ENCODE assay signal across 29 cellular contexts in the genomic region with DNA sequence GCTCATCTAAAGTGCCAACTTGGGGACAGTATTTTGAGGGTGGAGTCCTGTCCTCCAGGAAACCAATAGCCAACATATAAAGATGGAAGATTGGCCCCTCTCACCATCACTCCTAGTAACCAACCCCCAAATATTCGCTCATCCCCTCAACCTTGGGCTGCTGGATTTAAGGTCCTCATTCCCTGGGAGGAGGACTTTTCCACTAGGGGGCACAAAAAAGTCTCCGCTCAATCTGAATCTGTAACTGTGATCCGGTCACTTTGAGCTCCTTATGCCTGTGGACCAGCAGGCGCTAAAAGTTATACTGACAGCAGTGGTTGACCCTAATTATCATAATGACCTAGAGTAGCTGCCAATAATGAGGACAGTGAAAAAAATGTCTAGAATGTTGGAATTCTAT. TPM values are rescaled to one million over a fixed set of nuclear protein-coding genes. Genes with fewer than 3 reads are reported as not detected.
A peak's percentile ranks its signal among the peaks of the same experiment; 100 is the strongest.
DNase-seq lines count a peak whose midpoint lies in the region; ATAC-seq, FAIRE-seq and TF ChIP-seq lines count a peak whose summit lies in the region.
"Had no signal": no experiment of that assay in that cellular context is flagged by ENCODE, and none has a peak within 500 bp of the region (broad histone marks: within the 10 kb centered on the region; RNA-seq: fewer than 3 reads in every experiment).

No MANE protein-coding gene starts in this region.

- intact Hi-C loops in Panc1 (cut with micrococcal nuclease; ENCODE audit: unreplicated experiment), result no loop called here
- intact Hi-C loops in MCF 10A (cut with micrococcal nuclease), result no loop called here

- no peaks in the 10 kb centered on the region for H3K79me1 ChIP-seq in H1 (ENCODE audit: low read depth, low read length)

- H3K4ac ChIP-seq in H1 (replicated peaks; ENCODE audit: insufficient read length, low read depth, low read length), result no peak overlapping the region

- H3K23ac ChIP-seq in H1 (ENCODE audit: insufficient read length), result no peak overlapping the region

- H3K4me3 ChIP-seq in Panc1 (ENCODE audit: low read depth in 2 of 2, low read length in 2 of 2) (no peak overlapping the region), H1 (ENCODE audit: extremely low read depth in 1 of 4, insufficient read depth in 2 of 4, low read depth in 3 of 4, low read length in 4 of 4) (no peak overlapping the region)
- H3K4me3 ChIP-seq: SJSA1, smooth muscle cell, vagina had no signal

- CTCF ChIA-PET in Panc1 (lab: Charles Lee) (interaction anchor here (2.4 kb wide), 1 partner anchor 16 kb away, joined by 10 read pairs; no protein-coding TSS in a partner anchor), H1 (lab: Charles Lee; ENCODE audit: partially characterized antibody) (interaction anchor here (0.5 to 6.0 kb wide), 40 partner anchors 8 to 1579 kb away, joined by 3 to 52 read pairs (median 4); partner anchors contain the start of gene CLPB), MCF 10A (lab: Yijun Ruan, JAX) (interaction anchor here (0.9 to 3.3 kb wide), 3 partner anchors 7 to 271 kb away, joined by 3 to 29 read pairs (median 17); no protein-coding TSS in a partner anchor)

- H3K36me3 Mint-ChIP-seq in MCF 10A (ENCODE audit: insufficient read depth, unreplicated experiment), result no peaks in the 10 kb centered on the region
- H3K36me3 Mint-ChIP-seq in naive thymus-derived CD8-positive, alpha-beta T cell, result no peaks in the 10 kb centered on the region
- H3K36me3 Mint-ChIP-seq: activated CD8-positive, alpha-beta memory T cell treated with anti-CD3 and anti-CD28 coated beads, Interleukin-2, amount 10 ng/mL, durations not matched to agents 7 days and 5 days; CD14-positive monocyte; stimulated activated naive B cell treated with anti-CD40 and anti-IgM and Interleukin-4, amounts not matched to agents 10 μg/mL and 1 μg/mL and 100 μg/mL, for 72 hours had no signal

- H3K4me1 ChIP-seq in Panc1 (ENCODE audit: control insufficient read depth, insufficient read depth, low read length) (no peaks in the 10 kb centered on the region), H1 (replicated peaks in 1 of 4; ENCODE audit: control insufficient read depth in 3 of 4, insufficient read depth in 4 of 4, low read length in 3 of 4) (no peaks in the 10 kb centered on the region)
- H3K4me1 ChIP-seq: SJSA1, vagina had no signal

- DNase-seq in D721Med (ENCODE audit: insufficient read length, low spot score) (no peak), Panc1 (ENCODE audit: low read depth, low spot score) (no peak), H1 (ENCODE audit: low read depth in 1 of 2, low spot score in 2 of 2) (no peak), UCSD-AML1 (lab: John Stamatoyannopoulos, UW; ENCODE audit: unreplicated experiment) (no peak), MCF 10A (ENCODE audit: unreplicated experiment) (no peak), SW 1271 (lab: John Stamatoyannopoulos, UW) (no peak)
- no peak for DNase-seq in naive thymus-derived CD8-positive, alpha-beta T cell
- DNase-seq: ACHN; activated CD4-positive, alpha-beta T cell treated with anti-CD3 and anti-CD28 coated beads, Interleukin-2, amount 10 ng/mL, durations not matched to agents 7 days and 5 days; activated CD8-positive, alpha-beta memory T cell treated with anti-CD3 and anti-CD28 coated beads, Interleukin-2, amount 10 ng/mL, durations not matched to agents 7 days and 5 days; activated naive CD4-positive, alpha-beta T cell treated with anti-CD3 and anti-CD28 coated beads, Interleukin-2, amount 50 U/mL, for 16 hours; amygdala; central memory CD4-positive, alpha-beta T cell; KBM-7; NCI-H146; NCI-H2171 treated with DMSO at 0.1 percent for 48 hours; NCI-H524 treated with DMSO at 0.1 percent for 48 hours; occipital lobe; stimulated activated naive B cell treated with anti-CD40 and anti-IgM and Interleukin-4, amounts not matched to agents 10 μg/mL and 1 μg/mL and 100 μg/mL, for 72 hours; T-helper 2 cell had no signal

- WGBS in H1 (ENCODE audit: extremely low coverage in 1 of 2, insufficient coverage in 1 of 2, insufficient read length in 1 of 2, insufficient replicate concordance in 2 of 2, low coverage in 1 of 2, low lambda C conversion rate in 2 of 2, missing lambda C conversion rate in 1 of 2), 2 experiments, result 67% methylated on average over 4 of the region's 4 CpGs; no CpG with 5 or more reads in 1 of the 2 experiments

- no peak overlapping the region for H2BK20ac ChIP-seq in H1 (ENCODE audit: low read length)

- H3K27me3 ChIP-seq in Panc1 (ENCODE audit: control insufficient read depth, insufficient read depth, low read length), result peaks cover 11% of the 10 kb centered on the region
- no peaks in the 10 kb centered on the region; a peak in 3 of 7 replicates for H3K27me3 ChIP-seq in H1 (replicated peaks in 1 of 4; ENCODE audit: control insufficient read depth in 3 of 4, extremely low read depth in 1 of 4, insufficient read depth in 3 of 4, low read length in 3 of 4)
- H3K27me3 ChIP-seq: SJSA1, vagina had no signal

- H2BK15ac ChIP-seq in H1 (ENCODE audit: low read length), result no peak overlapping the region

- H3K4me2 ChIP-seq in H1 (ENCODE audit: insufficient read depth in 1 of 2, low read depth in 2 of 2, low read length in 2 of 2), result no peak overlapping the region
- H3K4me2 ChIP-seq: smooth muscle cell had no signal

- no peak overlapping the region for H3K27ac ChIP-seq in 22Rv1
- no peak overlapping the region for H3K27ac ChIP-seq in Panc1 (ENCODE audit: low read length)
- no peak overlapping the region for H3K27ac ChIP-seq in H1 (ENCODE audit: low read depth, low read length)
- H3K27ac ChIP-seq: SJSA1, vagina had no signal

- no peak overlapping the region for H3K4me3 Mint-ChIP-seq in MCF 10A (ENCODE audit: unreplicated experiment)
- no peak overlapping the region for H3K4me3 Mint-ChIP-seq in naive thymus-derived CD8-positive, alpha-beta T cell
- H3K4me3 Mint-ChIP-seq: activated CD4-positive, alpha-beta T cell treated with anti-CD3 and anti-CD28 coated beads, Interleukin-2, amount 10 ng/mL, durations not matched to agents 7 days and 5 days; activated CD8-positive, alpha-beta memory T cell treated with anti-CD3 and anti-CD28 coated beads, Interleukin-2, amount 10 ng/mL, durations not matched to agents 7 days and 5 days; activated T-helper 1 cell treated with anti-CD3 and anti-CD28 coated beads, Interleukin-12 subunit alpha, Interleukin-12 subunit beta, Interleukin-2, Interleukin-4 antibody, amounts not matched to agents 30 ng/mL and 10 ng/mL and 1 ng/mL, durations not matched to agents 14 hours and 24 hours and 36 hours; CD14-positive monocyte; stimulated activated naive B cell treated with anti-CD40 and anti-IgM and Interleukin-4, amounts not matched to agents 10 μg/mL and 1 μg/mL and 100 μg/mL, for 72 hours had no signal

- H2BK120ac ChIP-seq in H1 (replicated peaks; ENCODE audit: low read depth, low read length), result no peak overlapping the region

- H4K20me1 ChIP-seq in H1 (replicated peaks in 1 of 2; ENCODE audit: control insufficient read depth in 1 of 2, insufficient read depth in 2 of 2, low read length in 2 of 2), result no peaks in the 10 kb centered on the region

- H3K36me3 ChIP-seq in Panc1 (ENCODE audit: control insufficient read depth, insufficient read depth, low read length), result no peaks in the 10 kb centered on the region
- H3K36me3 ChIP-seq in H1 (ENCODE audit: control insufficient read depth in 2 of 4, insufficient read depth in 4 of 4, low read length in 3 of 4), result no peaks in the 10 kb centered on the region
- H3K36me3 ChIP-seq: SJSA1, vagina had no signal

- TF ChIP-seq CTCF in 22Rv1 (IDR thresholded peaks at IDR 0.05) (peak; percentile 27; the same call in 1 of the 2 replicates), D721Med (IDR thresholded peaks at IDR 0.05; ENCODE audit: insufficient read depth, missing control alignments) (peak; percentile 28), Panc1 (IDR thresholded peaks at IDR 0.05) (peak; percentile 65), H1 (IDR thresholded peaks at IDR 0.05; ENCODE audit: control extremely low read depth in 1 of 3, insufficient read depth in 1 of 3, low read depth in 1 of 3, low read length in 3 of 3) (peak; percentile 38 to 56 (median 43)), MCF 10A (IDR thresholded peaks at IDR 0.05; ENCODE audit: unreplicated experiment) (no peak)

- TF ChIP-seq EP300 in H1 (IDR thresholded peaks at IDR 0.05; ENCODE audit: borderline replicate concordance in 1 of 2, low read depth in 2 of 2, low read length in 2 of 2), result no peak

- no peak for TF ChIP-seq POLR2A in H1 (IDR thresholded peaks at IDR 0.05; ENCODE audit: control extremely low read depth in 1 of 2, low read depth in 2 of 2, low read length in 2 of 2)

- no peak overlapping the region for H3K18ac ChIP-seq in H1 (ENCODE audit: extremely low read depth, low read length)

- no peak overlapping the region for H4K5ac ChIP-seq in H1 (ENCODE audit: insufficient read length, low read depth, low read length)

- no peak overlapping the region for H3K9ac ChIP-seq in H1 (replicated peaks in 1 of 4; ENCODE audit: extremely low read depth in 1 of 4, low read depth in 3 of 4, low read length in 3 of 4)

- H3K14ac ChIP-seq in H1 (ENCODE audit: insufficient read length), result no peak overlapping the region

- H3K27ac Mint-ChIP-seq in MCF 10A (ENCODE audit: low read depth, unreplicated experiment), result no peak overlapping the region
- no peak overlapping the region for H3K27ac Mint-ChIP-seq in naive thymus-derived CD8-positive, alpha-beta T cell
- H3K27ac Mint-ChIP-seq: activated CD4-positive, alpha-beta T cell treated with anti-CD3 and anti-CD28 coated beads, Interleukin-2, amount 10 ng/mL, durations not matched to agents 7 days and 5 days; activated CD8-positive, alpha-beta memory T cell treated with anti-CD3 and anti-CD28 coated beads, Interleukin-2, amount 10 ng/mL, durations not matched to agents 7 days and 5 days; activated T-helper 1 cell treated with anti-CD3 and anti-CD28 coated beads, Interleukin-12 subunit alpha, Interleukin-12 subunit beta, Interleukin-2, Interleukin-4 antibody, amounts not matched to agents 30 ng/mL and 10 ng/mL and 1 ng/mL, durations not matched to agents 14 hours and 24 hours and 36 hours; CD14-positive monocyte; stimulated activated naive B cell treated with anti-CD40 and anti-IgM and Interleukin-4, amounts not matched to agents 10 μg/mL and 1 μg/mL and 100 μg/mL, for 72 hours had no signal

- H3K4me1 Mint-ChIP-seq in MCF 10A (ENCODE audit: insufficient read depth, unreplicated experiment), result no peaks in the 10 kb centered on the region
- H3K4me1 Mint-ChIP-seq in naive thymus-derived CD8-positive, alpha-beta T cell, result no peaks in the 10 kb centered on the region
- H3K4me1 Mint-ChIP-seq: activated CD4-positive, alpha-beta T cell treated with anti-CD3 and anti-CD28 coated beads, Interleukin-2, amount 10 ng/mL, durations not matched to agents 7 days and 5 days; stimulated activated naive B cell treated with anti-CD40 and anti-IgM and Interleukin-4, amounts not matched to agents 10 μg/mL and 1 μg/mL and 100 μg/mL, for 72 hours had no signal

- H3K79me2 ChIP-seq in H1 (ENCODE audit: control insufficient read depth in 1 of 2, insufficient read depth in 2 of 2, low read length in 2 of 2), result no peaks in the 10 kb centered on the region

- no peak overlapping the region for H2AK5ac ChIP-seq in H1 (ENCODE audit: low read depth, low read length)

- no peaks in the 10 kb centered on the region for H3K23me2 ChIP-seq in H1 (ENCODE audit: low read depth, low read length)

- H3K9me3 ChIP-seq in Panc1 (ENCODE audit: control insufficient read depth, insufficient read depth, low read depth, low read length) (no peaks in the 10 kb centered on the region), H1 (ENCODE audit: insufficient read depth in 2 of 2, low read depth in 1 of 2, low read length in 1 of 2) (no peaks in the 10 kb centered on the region)
- H3K9me3 ChIP-seq: SJSA1, vagina had no signal

- no peak for ATAC-seq in Panc1
- no peak for ATAC-seq in naive thymus-derived CD8-positive, alpha-beta T cell
- ATAC-seq: activated CD8-positive, alpha-beta memory T cell treated with anti-CD3 and anti-CD28 coated beads, Interleukin-2, amount 10 ng/mL, durations not matched to agents 7 days and 5 days; left lobe of liver; stimulated activated naive B cell treated with anti-CD40 and anti-IgM and Interleukin-4, amounts not matched to agents 10 μg/mL and 1 μg/mL and 100 μg/mL, for 72 hours had no signal

- H3K27me3 Mint-ChIP-seq in MCF 10A (ENCODE audit: insufficient read depth, unreplicated experiment), result peaks cover 25% of the 10 kb centered on the region
- peaks cover 7 to 21% (median 13%) of the 10 kb centered on the region in 5 donors for H3K27me3 Mint-ChIP-seq in naive thymus-derived CD8-positive, alpha-beta T cell

- H3K56ac ChIP-seq in H1 (replicated peaks; ENCODE audit: insufficient read length, low read depth, low read length), result no peak overlapping the region

- BruUV-seq in Panc1 (replicated peaks; lab: Mats Ljungman, UMichigan) (no TSS peak), MCF 10A (replicated peaks; lab: Mats Ljungman, UMichigan) (no TSS peak)

- POLR2A ChIA-PET in Panc1 (lab: Charles Lee) (no interaction called here), H1 (lab: Charles Lee; ENCODE audit: partially characterized antibody) (interaction anchor here (1.3 kb wide), 1 partner anchor 17 kb away, joined by 3 read pairs; no protein-coding TSS in a partner anchor), MCF 10A (lab: Yijun Ruan, JAX) (no interaction called here)
- POLR2A ChIA-PET in naive thymus-derived CD8-positive, alpha-beta T cell (lab: Charles Lee), result no interaction called here

- no peak overlapping the region for H2BK5ac ChIP-seq in H1 (ENCODE audit: low read depth, low read length)

- no peaks in the 10 kb centered on the region for H3K9me3 Mint-ChIP-seq in MCF 10A (ENCODE audit: unreplicated experiment)
- H3K9me3 Mint-ChIP-seq in naive thymus-derived CD8-positive, alpha-beta T cell, result no peaks in the 10 kb centered on the region
- H3K9me3 Mint-ChIP-seq: activated CD4-positive, alpha-beta T cell treated with anti-CD3 and anti-CD28 coated beads, Interleukin-2, amount 10 ng/mL, durations not matched to agents 7 days and 5 days; activated T-helper 1 cell treated with anti-CD3 and anti-CD28 coated beads, Interleukin-12 subunit alpha, Interleukin-12 subunit beta, Interleukin-2, Interleukin-4 antibody, amounts not matched to agents 30 ng/mL and 10 ng/mL and 1 ng/mL, durations not matched to agents 14 hours and 24 hours and 36 hours; stimulated activated naive B cell treated with anti-CD40 and anti-IgM and Interleukin-4, amounts not matched to agents 10 μg/mL and 1 μg/mL and 100 μg/mL, for 72 hours had no signal

- in situ Hi-C loops in Panc1 (cut with HindIII; ENCODE audit: low pct_unique_long_range_greater_than_20kb, low sequenced_read_pairs), result loop anchor here (10.0 kb wide), 1 partner anchor 200 kb away; no protein-coding TSS in a partner anchor

- H4K91ac ChIP-seq in H1 (replicated peaks; ENCODE audit: insufficient read length, low read length), result no peak overlapping the region

- no peak overlapping the region for H2BK12ac ChIP-seq in H1 (ENCODE audit: low read depth, low read length)

- TF ChIP-seq RAD21 in H1 (IDR thresholded peaks at IDR 0.05 in 1 of 2, conservative IDR thresholded peaks at IDR 0.05 in 1 of 2; ENCODE audit: low read depth in 2 of 2, low read length in 2 of 2), result peak; percentile 12 to 44; a peak in 2 of 4 replicates

- H4K8ac ChIP-seq in H1 (ENCODE audit: extremely low read depth, insufficient read depth, low read length), result no peak overlapping the region

- FAIRE-seq in D721Med (lab: Jason Lieb, UNC) (no peak), H1 (lab: Jason Lieb, UNC) (no peak)
- FAIRE-seq: endothelial cell of umbilical vein, G401.6 had no signal

- no peak overlapping the region for H2AFZ ChIP-seq in H1 (ENCODE audit: low read length)

RNA-seq across cellular contexts. Expression of gene CLPB, which starts 20.5 kb away (rescaled TPM):
- total RNA-seq in Panc1 (2021; ENCODE audit: unreplicated experiment) (52.8 TPM), MCF 10A (2022) (42.2 and 44.4 TPM in 2 replicates)
- 49.7 TPM for polyA plus RNA-seq in Panc1 (2012; ENCODE audit: insufficient read length)
- 24.0 and 28.1 TPM in 2 replicates for total RNA-seq in H1 (2021; fragmentation: NEBNext Ultra II Directional; extraction: Animal tissue kit (Norgen Biotek cat#: 25700))
- polyA plus RNA-seq in H1 (2011; rRNA removed), result 10.1 and 10.7 TPM in 2 replicates
- 11.6 TPM for polyA plus RNA-seq in H1 (2011; cell fraction: cytosol; rRNA removed)
- 25.9 TPM for polyA plus RNA-seq in H1 (2011; cell fraction: nucleus; rRNA removed)
- 14.3 to 16.7 TPM (median 15.9 TPM) in 4 replicates for polyA plus RNA-seq in H1 (2012, experiment 1 of 2)
- 10.5 TPM for polyA plus RNA-seq in H1 (2012, experiment 2 of 2)
- polyA plus RNA-seq in H1 (2013, experiment 1 of 2), result 11.5 TPM
- polyA plus RNA-seq in H1 (2013, experiment 2 of 2), result 11.2 TPM
- 58.8 and 81.3 TPM in 2 replicates for polyA minus RNA-seq in H1 (2011; rRNA and poly(A)+ RNA removed)
- polyA minus RNA-seq in H1 (2011; cell fraction: cytosol; rRNA and poly(A)+ RNA removed), result 16.9 TPM
- 37.0 TPM for polyA minus RNA-seq in H1 (2011; cell fraction: nucleus; rRNA and poly(A)+ RNA removed)
- total RNA-seq in naive thymus-derived CD8-positive, alpha-beta T cell, result 10 to 100 TPM; 16.1 to 19.4 TPM
- 1 to 10 TPM; 4.8 to 9.5 (median 5.0) TPM for polyA plus RNA-seq in naive thymus-derived CD8-positive, alpha-beta T cell
